In genomic region chr11:25734592-25735211, GRCh38 we compare ENCODE assay signal across 10 cellular contexts.
DNase-seq lines count a peak whose midpoint lies in the region; ATAC-seq and TF ChIP-seq lines count a peak whose summit lies in the region.
"Had no signal": no experiment of that assay in that cellular context is flagged by ENCODE, and none has a peak within 500 bp of the region (broad histone marks: within the 10 kb centered on the region; RNA-seq: fewer than 3 reads in every experiment).

No MANE protein-coding gene starts in this region.

- H3K27ac ChIP-seq in left ventricle myocardium inferior (replicated peaks) = no peak overlapping the region
- H3K27ac ChIP-seq in CD4-positive, alpha-beta memory T cell (ENCODE audit: low read depth, low read length) = no peak overlapping the region
- H3K27ac ChIP-seq: body of pancreas had no signal

- no peaks in the 10 kb centered on the region for H3K9me3 ChIP-seq in left ventricle myocardium inferior (replicated peaks)
- H3K9me3 ChIP-seq in CD4-positive, alpha-beta memory T cell (ENCODE audit: control insufficient read depth in 1 of 2, low read length in 2 of 2) = no peaks in the 10 kb centered on the region
- H3K9me3 ChIP-seq: body of pancreas had no signal

- ATAC-seq in GM21723 (IDR thresholded peaks at IDR 0.05; ENCODE audit: unreplicated experiment) = no peak
- ATAC-seq: body of pancreas had no signal

- H3K4me1 Mint-ChIP-seq in CD4-positive, alpha-beta memory T cell = no peaks in the 10 kb centered on the region

- H3K9me3 Mint-ChIP-seq in CD4-positive, alpha-beta memory T cell = peaks cover 0 to 15% (median 7%) of the 10 kb centered on the region in 8 donors

- DNase-seq in left ventricle myocardium inferior (no peak), cardiac septum (ENCODE audit: low spot score) (no peak), SW480 (ENCODE audit: low spot score) (peak; percentile 2), glomerular visceral epithelial cell (ENCODE audit: extremely low spot score) (peak; percentile 9), UCSD-AML1 (lab: John Stamatoyannopoulos, UW; ENCODE audit: unreplicated experiment) (no peak), Ammon's horn (ENCODE audit: low spot score) (no peak)
- DNase-seq in CD4-positive, alpha-beta memory T cell = no peak
- DNase-seq: body of pancreas, midbrain had no signal

- H3K36me3 Mint-ChIP-seq in CD4-positive, alpha-beta memory T cell = no peaks in the 10 kb centered on the region

- H3K4me3 ChIP-seq in left ventricle myocardium inferior = no peak overlapping the region
- H3K4me3 ChIP-seq in CD4-positive, alpha-beta memory T cell (ENCODE audit: low read length in 2 of 2) = no peak overlapping the region
- H3K4me3 ChIP-seq: body of pancreas had no signal

- no peak overlapping the region for H3K4me3 Mint-ChIP-seq in CD4-positive, alpha-beta memory T cell

- H3K27me3 ChIP-seq in left ventricle myocardium inferior (ENCODE audit: low read depth) = no peaks in the 10 kb centered on the region
- H3K27me3 ChIP-seq in CD4-positive, alpha-beta memory T cell (ENCODE audit: insufficient read depth, low read length) = no peaks in the 10 kb centered on the region
- H3K27me3 ChIP-seq: body of pancreas had no signal

- no peaks in the 10 kb centered on the region for H3K36me3 ChIP-seq in left ventricle myocardium inferior
- H3K36me3 ChIP-seq in CD4-positive, alpha-beta memory T cell (ENCODE audit: insufficient read depth, low read length) = no peaks in the 10 kb centered on the region

- H3K27ac Mint-ChIP-seq in CD4-positive, alpha-beta memory T cell = no peak overlapping the region

- intact Hi-C loops in left ventricle myocardium inferior (cut with micrococcal nuclease) (no loop called here), cardiac septum (cut with DNase I) (no loop called here)
- intact Hi-C loops in CD4-positive, alpha-beta memory T cell (cut with micrococcal nuclease) = no loop called here

- peak; percentile 41 for TF ChIP-seq CTCF in left ventricle myocardium inferior (IDR thresholded peaks at IDR 0.05; ENCODE audit: borderline replicate concordance)

- no peaks in the 10 kb centered on the region for H3K27me3 Mint-ChIP-seq in CD4-positive, alpha-beta memory T cell

- POLR2A ChIA-PET in CD4-positive, alpha-beta memory T cell (lab: Charles Lee; ENCODE audit: partially characterized antibody) = no interaction called here

- CTCF ChIA-PET in CD4-positive, alpha-beta memory T cell (lab: Charles Lee; ENCODE audit: partially characterized antibody) = no interaction called here

- H3K4me1 ChIP-seq in left ventricle myocardium inferior = no peaks in the 10 kb centered on the region
- H3K4me1 ChIP-seq in CD4-positive, alpha-beta memory T cell (ENCODE audit: insufficient read depth, low read length) = no peaks in the 10 kb centered on the region
- H3K4me1 ChIP-seq: body of pancreas had no signal

Comparison
In these comparisons a context has a peak if more than half of its experiments do, and no peak if none do; other contexts are left out.
1. DNase-seq: peak in SW480 (single experiment) and glomerular visceral epithelial cell (single experiment); none in left ventricle myocardium inferior (single experiment), cardiac septum (single experiment), CD4-positive, alpha-beta memory T cell (0 of 5), UCSD-AML1 (single experiment) and Ammon's horn (single experiment).